39 cellular contexts compared by ENCODE assay signal in the genomic region with DNA sequence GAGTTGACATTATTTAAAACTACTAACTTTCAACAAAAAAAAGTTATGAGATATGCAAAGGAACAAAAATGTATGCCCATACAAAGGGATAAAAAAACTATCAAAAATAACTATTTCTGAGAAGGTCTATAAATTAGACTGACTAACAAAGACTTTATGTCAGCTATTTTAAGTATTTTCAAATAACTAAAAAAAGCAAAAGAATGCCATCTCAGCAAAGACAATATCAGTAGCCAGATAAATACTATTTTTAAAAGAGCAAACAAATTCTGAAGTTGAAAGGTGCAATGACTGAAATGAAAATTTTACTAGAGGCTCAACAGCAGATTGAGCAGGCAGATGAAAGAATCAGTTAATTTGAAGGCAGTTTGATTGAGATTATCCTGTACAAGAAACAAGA. TPM values are rescaled to one million over a fixed set of nuclear protein-coding genes. Genes with fewer than 3 reads are reported as not detected.
"Had no signal": no experiment of that assay in that cellular context is flagged by ENCODE, and none has a peak within 500 bp of the region (broad histone marks: within the 10 kb centered on the region; RNA-seq: fewer than 3 reads in every experiment).

No MANE protein-coding gene starts in this region.

- H3K27me3 ChIP-seq: MG63 had no signal

- H3K9me3 ChIP-seq: MG63 had no signal

- DNase-seq: Karpas-422, Kasumi-1, MG63, MM.1S, MV-4-11, NCI-H1048, NCI-H1092, NCI-H1092 treated with DMSO at 0.1 percent for 48 hours, NCI-H1105, NCI-H1105 treated with DMSO at 0.1 percent for 48 hours, NCI-H1417, NCI-H1417 treated with DMSO at 0.1 percent for 48 hours, NCI-H1436, NCI-H1436 treated with DMSO at 0.1 percent for 48 hours, NCI-H146, NCI-H1694, NCI-H1694 treated with DMSO at 0.1 percent for 48 hours, NCI-H187, NCI-H187 treated with DMSO at 0.1 percent for 48 hours, NCI-H1930, NCI-H2029, NCI-H2029 treated with DMSO at 0.1 percent for 48 hours, NCI-H2081, NCI-H2081 treated with DMSO at 0.1 percent for 48 hours, NCI-H2107, NCI-H2171, NCI-H2171 treated with DMSO at 0.1 percent for 48 hours, NCI-H2227 treated with DMSO at 0.1 percent for 48 hours, NCI-H226, NCI-H345, NCI-H446, NCI-H446 treated with DMSO at 0.1 percent for 48 hours, NCI-H510A, NCI-H510A treated with DMSO at 0.1 percent for 48 hours, NCI-H524 had no signal

- H3K4me3 ChIP-seq: MG63 had no signal

- H3K36me3 ChIP-seq: MG63 had no signal

RNA-seq across cellular contexts. Expression of gene STRIT1, which starts 3.6 kb away (rescaled TPM):
- total RNA-seq: LHCN-M2, M059J, MCF 10A, NCI-H460 had no signal
